ENCODE assay signal across 15 cellular contexts in the genomic region with DNA sequence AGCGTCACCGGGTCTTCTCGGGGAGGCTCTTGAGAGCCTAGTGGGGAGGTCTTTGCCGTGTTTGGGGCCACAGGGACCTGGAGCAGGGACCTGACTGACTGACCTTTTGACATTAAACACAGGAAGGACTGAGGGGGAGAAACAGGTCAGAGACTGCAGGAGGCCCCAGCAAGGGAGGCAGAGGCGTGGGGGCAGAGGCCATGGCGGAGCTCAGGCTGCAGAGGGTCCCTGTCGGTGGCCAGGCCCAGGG. TPM values are rescaled to one million over a fixed set of nuclear protein-coding genes. Genes with fewer than 3 reads are reported as not detected.
A peak's percentile ranks its signal among the peaks of the same experiment; 100 is the strongest.
DNase-seq lines count a peak whose midpoint lies in the region; ATAC-seq lines count a peak whose summit lies in the region.
"Had no signal": no experiment of that assay in that cellular context is flagged by ENCODE, and none has a peak within 500 bp of the region (broad histone marks: within the 10 kb centered on the region; RNA-seq: fewer than 3 reads in every experiment).

No MANE protein-coding gene starts in this region.

- DNase-seq in activated CD4-positive, alpha-beta T cell treated with anti-CD3 and anti-CD28 coated beads, Interleukin-2, amount 10 ng/mL, durations not matched to agents 7 days and 5 days = no peak
- no peak for DNase-seq in activated CD4-positive, alpha-beta T cell treated with anti-CD3 and anti-CD28 coated beads for 36 hours
- no peak for DNase-seq in ecto neural progenitor cell (ENCODE audit: low spot score)
- DNase-seq in NCI-H128 (lab: John Stamatoyannopoulos, UW; ENCODE audit: unreplicated experiment) = no peak
- DNase-seq: colonic mucosa; HFFc6; NCI-H1417 treated with DMSO at 0.1 percent for 48 hours; NK-92 treated with Interleukin-12 subunit alpha and Interleukin-12 subunit beta, amount 100 ng/mL, for 24 hours; T1000; uterus had no signal

- H3K9me3 Mint-ChIP-seq in activated CD4-positive, alpha-beta T cell treated with anti-CD3 and anti-CD28 coated beads, Interleukin-2, amount 10 ng/mL, durations not matched to agents 7 days and 5 days = no peaks in the 10 kb centered on the region
- H3K9me3 Mint-ChIP-seq in activated CD4-positive, alpha-beta T cell treated with anti-CD3 and anti-CD28 coated beads for 36 hours (ENCODE audit: low read depth) = no peaks in the 10 kb centered on the region
- no peaks in the 10 kb centered on the region for H3K9me3 Mint-ChIP-seq in IgD-negative memory B cell
- no peaks in the 10 kb centered on the region for H3K9me3 Mint-ChIP-seq in dendritic cell treated with granulocyte-macrophage colony-stimulating factor and Interleukin-4, amounts not matched to agents 40 ng/mL and 50 ng/mL, for 4 days
- H3K9me3 Mint-ChIP-seq: HFFc6 had no signal

- POLR2A ChIA-PET in activated CD4-positive, alpha-beta T cell treated with anti-CD3 and anti-CD28 coated beads, Interleukin-2, amount 10 ng/mL, durations not matched to agents 7 days and 5 days (lab: Charles Lee) = no interaction called here
- POLR2A ChIA-PET in activated CD4-positive, alpha-beta T cell treated with anti-CD3 and anti-CD28 coated beads for 36 hours (lab: Charles Lee) = no interaction called here

- H3K27me3 Mint-ChIP-seq in activated CD4-positive, alpha-beta T cell treated with anti-CD3 and anti-CD28 coated beads, Interleukin-2, amount 10 ng/mL, durations not matched to agents 7 days and 5 days = no peaks in the 10 kb centered on the region
- no peaks in the 10 kb centered on the region for H3K27me3 Mint-ChIP-seq in activated CD4-positive, alpha-beta T cell treated with anti-CD3 and anti-CD28 coated beads for 36 hours
- H3K27me3 Mint-ChIP-seq in IgD-negative memory B cell = peaks cover 2% of the 10 kb centered on the region
- peaks cover 4% of the 10 kb centered on the region for H3K27me3 Mint-ChIP-seq in dendritic cell treated with granulocyte-macrophage colony-stimulating factor and Interleukin-4, amounts not matched to agents 40 ng/mL and 50 ng/mL, for 4 days

- no peak overlapping the region for H3K4me3 Mint-ChIP-seq in activated CD4-positive, alpha-beta T cell treated with anti-CD3 and anti-CD28 coated beads, Interleukin-2, amount 10 ng/mL, durations not matched to agents 7 days and 5 days
- H3K4me3 Mint-ChIP-seq in activated CD4-positive, alpha-beta T cell treated with anti-CD3 and anti-CD28 coated beads for 36 hours = no peak overlapping the region
- peak overlapping the region; percentile 70 to 89 (median 81) for H3K4me3 Mint-ChIP-seq in IgD-negative memory B cell
- peak overlapping the region; percentile 48 for H3K4me3 Mint-ChIP-seq in dendritic cell treated with granulocyte-macrophage colony-stimulating factor and Interleukin-4, amounts not matched to agents 40 ng/mL and 50 ng/mL, for 4 days
- H3K4me3 Mint-ChIP-seq: HFFc6 had no signal

- CTCF ChIA-PET in activated CD4-positive, alpha-beta T cell treated with anti-CD3 and anti-CD28 coated beads, Interleukin-2, amount 10 ng/mL, durations not matched to agents 7 days and 5 days (lab: Charles Lee) = no interaction called here
- CTCF ChIA-PET in activated CD4-positive, alpha-beta T cell treated with anti-CD3 and anti-CD28 coated beads for 36 hours (lab: Charles Lee) = no interaction called here

- H3K4me3 ChIP-seq in stomach smooth muscle (ENCODE audit: low read length in 2 of 2) = no peak overlapping the region
- H3K4me3 ChIP-seq: colonic mucosa, psoas muscle, uterus had no signal

- H3K4me1 Mint-ChIP-seq in activated CD4-positive, alpha-beta T cell treated with anti-CD3 and anti-CD28 coated beads, Interleukin-2, amount 10 ng/mL, durations not matched to agents 7 days and 5 days = peaks cover 48% of the 10 kb centered on the region
- H3K4me1 Mint-ChIP-seq in activated CD4-positive, alpha-beta T cell treated with anti-CD3 and anti-CD28 coated beads for 36 hours = peaks cover 47% of the 10 kb centered on the region
- H3K4me1 Mint-ChIP-seq in IgD-negative memory B cell = peaks cover 44 to 47% (median 45%) of the 10 kb centered on the region in 3 donors
- H3K4me1 Mint-ChIP-seq in dendritic cell treated with granulocyte-macrophage colony-stimulating factor and Interleukin-4, amounts not matched to agents 40 ng/mL and 50 ng/mL, for 4 days (ENCODE audit: low read depth) = peaks cover 98% of the 10 kb centered on the region

- no peaks in the 10 kb centered on the region for H3K27me3 ChIP-seq in stomach smooth muscle (ENCODE audit: control insufficient read depth in 1 of 2, insufficient read depth in 2 of 2, low read length in 2 of 2)
- H3K27me3 ChIP-seq: colonic mucosa, uterus had no signal

- peaks cover 45% of the 10 kb centered on the region for H3K4me1 ChIP-seq in stomach smooth muscle (ENCODE audit: control insufficient read depth, insufficient read depth, low read length)

- no peak for ATAC-seq in activated CD4-positive, alpha-beta T cell treated with anti-CD3 and anti-CD28 coated beads for 36 hours
- no peak for ATAC-seq in GM18519 (IDR thresholded peaks at IDR 0.05; ENCODE audit: low FRiP score, unreplicated experiment)

- H3K9ac ChIP-seq in stomach smooth muscle (ENCODE audit: low read length in 2 of 2) = no peak overlapping the region

- no peaks in the 10 kb centered on the region for H3K36me3 ChIP-seq in stomach smooth muscle (ENCODE audit: control insufficient read depth in 2 of 2, insufficient read depth in 2 of 2, low read length in 2 of 2)
- H3K36me3 ChIP-seq: colonic mucosa, uterus had no signal

- peak overlapping the region; percentile 11 for H3K27ac ChIP-seq in stomach smooth muscle (ENCODE audit: low read length)
- H3K27ac ChIP-seq: colonic mucosa, psoas muscle, uterus had no signal

- H3K9me3 ChIP-seq in stomach smooth muscle (ENCODE audit: control insufficient read depth in 2 of 2, low read length in 2 of 2) = peaks cover 0 to 7% of the 10 kb centered on the region in 2 donors
- H3K9me3 ChIP-seq: colonic mucosa, psoas muscle, uterus had no signal

- intact Hi-C loops in activated CD4-positive, alpha-beta T cell treated with anti-CD3 and anti-CD28 coated beads for 36 hours (cut with DNase I, micrococcal nuclease) = loop anchor here in 1 of 2 experiments (1.0 kb wide), 1 partner anchor 12 kb away; no protein-coding TSS in a partner anchor
- intact Hi-C loops in dendritic cell treated with granulocyte-macrophage colony-stimulating factor and Interleukin-4, amounts not matched to agents 40 ng/mL and 50 ng/mL, for 4 days (cut with micrococcal nuclease) = loop anchor here (2.0 to 5.0 kb wide), 2 partner anchors 43 to 89 kb away; no protein-coding TSS in a partner anchor

- H3K36me3 Mint-ChIP-seq in activated CD4-positive, alpha-beta T cell treated with anti-CD3 and anti-CD28 coated beads, Interleukin-2, amount 10 ng/mL, durations not matched to agents 7 days and 5 days (ENCODE audit: low read depth) = peaks cover 13% of the 10 kb centered on the region
- H3K36me3 Mint-ChIP-seq in activated CD4-positive, alpha-beta T cell treated with anti-CD3 and anti-CD28 coated beads for 36 hours (ENCODE audit: low read depth) = peaks cover 4% of the 10 kb centered on the region
- peaks cover 2% of the 10 kb centered on the region for H3K36me3 Mint-ChIP-seq in IgD-negative memory B cell
- H3K36me3 Mint-ChIP-seq in dendritic cell treated with granulocyte-macrophage colony-stimulating factor and Interleukin-4, amounts not matched to agents 40 ng/mL and 50 ng/mL, for 4 days (ENCODE audit: low read depth) = no peaks in the 10 kb centered on the region

- peak overlapping the region; percentile 67 for H3K27ac Mint-ChIP-seq in activated CD4-positive, alpha-beta T cell treated with anti-CD3 and anti-CD28 coated beads, Interleukin-2, amount 10 ng/mL, durations not matched to agents 7 days and 5 days
- no peak overlapping the region for H3K27ac Mint-ChIP-seq in activated CD4-positive, alpha-beta T cell treated with anti-CD3 and anti-CD28 coated beads for 36 hours
- H3K27ac Mint-ChIP-seq in IgD-negative memory B cell = peak overlapping the region; percentile 86 to 96 (median 90)
- peak overlapping the region; percentile 97 for H3K27ac Mint-ChIP-seq in dendritic cell treated with granulocyte-macrophage colony-stimulating factor and Interleukin-4, amounts not matched to agents 40 ng/mL and 50 ng/mL, for 4 days

RNA-seq across cellular contexts. Expression of a gene that starts 41.6 kb away (rescaled TPM):
- 10 to 100 TPM; 25.7 to 27.3 TPM for total RNA-seq in activated CD4-positive, alpha-beta T cell treated with anti-CD3 and anti-CD28 coated beads, Interleukin-2, amount 10 ng/mL, durations not matched to agents 7 days and 5 days
- total RNA-seq in activated CD4-positive, alpha-beta T cell treated with anti-CD3 and anti-CD28 coated beads for 36 hours = 10 to 100 TPM; 13.2 to 13.5 TPM
- 7.3 TPM for polyA plus RNA-seq in IgD-negative memory B cell

Comparison
In these comparisons a context has a peak if more than half of its experiments do, and no peak if none do; other contexts are left out.
1. H3K4me3 Mint-ChIP-seq: peak in IgD-negative memory B cell (4 of 4) and dendritic cell treated with granulocyte-macrophage colony-stimulating factor and Interleukin-4, amounts not matched to agents 40 ng/mL and 50 ng/mL, for 4 days (single experiment); none in activated CD4-positive, alpha-beta T cell treated with anti-CD3 and anti-CD28 coated beads, Interleukin-2, amount 10 ng/mL, durations not matched to agents 7 days and 5 days (single experiment) and activated CD4-positive, alpha-beta T cell treated with anti-CD3 and anti-CD28 coated beads for 36 hours (single experiment).